In genomic region chr1:44832068-44832700, GRCh38 we compare ENCODE assay signal across 1 cellular context.
A peak's percentile ranks its signal among the peaks of the same experiment; 100 is the strongest.
TF ChIP-seq lines count a peak whose summit lies in the region.

No MANE protein-coding gene starts in this region.

TF ChIP-seq in HepG2, 621 proteins besides CTCF, POLR2A, EP300 and RAD21:
- TF ChIP-seq HMGA1 (CRISPR knock-in tag; conservative IDR thresholded peaks at IDR 0.05) (no peak), NFYB (CRISPR knock-in tag; IDR thresholded peaks at IDR 0.05) (no peak), BRCA1 (CRISPR knock-in tag; IDR thresholded peaks at IDR 0.05) (no peak), KLF16 (CRISPR knock-in tag; IDR thresholded peaks at IDR 0.05) (no peak), RBM39 (IDR thresholded peaks at IDR 0.05; ENCODE audit: low read depth, low read length, poor library complexity, severe bottlenecking) (peak; percentile 45), MXD4 (CRISPR knock-in tag; IDR thresholded peaks at IDR 0.05) (no peak), ZBTB7B (CRISPR knock-in tag; IDR thresholded peaks at IDR 0.05) (no peak), ZNF253 (CRISPR knock-in tag; IDR thresholded peaks at IDR 0.05; ENCODE audit: borderline replicate concordance) (no peak), ZNF773 (CRISPR knock-in tag; IDR thresholded peaks at IDR 0.05; ENCODE audit: borderline replicate concordance) (no peak), ZFP36 (IDR thresholded peaks at IDR 0.05; ENCODE audit: borderline replicate concordance, low read depth, low read length, partially characterized antibody) (peak; percentile 65), JUN (CRISPR knock-in tag; IDR thresholded peaks at IDR 0.05) (no peak), MAF1 (CRISPR knock-in tag; IDR thresholded peaks at IDR 0.05; ENCODE audit: borderline replicate concordance) (no peak), ISL2 (CRISPR knock-in tag; IDR thresholded peaks at IDR 0.05) (no peak), ZNF484 (CRISPR knock-in tag; IDR thresholded peaks at IDR 0.05; ENCODE audit: borderline replicate concordance, low read depth) (no peak), NONO (IDR thresholded peaks at IDR 0.05) (no peak), NONO (CRISPR knock-in tag; conservative IDR thresholded peaks at IDR 0.05) (no peak), ZNF343 (CRISPR knock-in tag; IDR thresholded peaks at IDR 0.05) (no peak), ZNF605 (CRISPR knock-in tag; IDR thresholded peaks at IDR 0.05) (no peak), ZBTB14 (CRISPR knock-in tag; IDR thresholded peaks at IDR 0.05) (no peak), ZNF256 (CRISPR knock-in tag; conservative IDR thresholded peaks at IDR 0.05) (no peak), ZNF687 (CRISPR knock-in tag; IDR thresholded peaks at IDR 0.05) (peak; percentile 24), HMG20A (CRISPR knock-in tag; IDR thresholded peaks at IDR 0.05; ENCODE audit: borderline replicate concordance) (no peak)
